Comparison of ENCODE assay signal across 8 cellular contexts in genomic region chr2:172549802-172550201, GRCh38. TPM values are rescaled to one million over a fixed set of nuclear protein-coding genes. Genes with fewer than 3 reads are reported as not detected.
DNase-seq lines count a peak whose midpoint lies in the region; FAIRE-seq and TF ChIP-seq lines count a peak whose summit lies in the region.
"Not testable (repeated sequence)": the region's sequence is repeated elsewhere in the genome, so short reads cannot be mapped to it uniquely, and the experiment has no call there.

No MANE protein-coding gene starts in this region.

- not testable (repeated sequence) for TF ChIP-seq RAD21 in H1 (IDR thresholded peaks at IDR 0.05 in 1 of 2, conservative IDR thresholded peaks at IDR 0.05 in 1 of 2; ENCODE audit: low read depth in 2 of 2, low read length in 2 of 2)

- not testable (repeated sequence) for H4K20me1 ChIP-seq in H1 (replicated peaks in 1 of 2; ENCODE audit: control insufficient read depth in 1 of 2, insufficient read depth in 2 of 2, low read length in 2 of 2)

- not testable (repeated sequence) for H4K5ac ChIP-seq in H1 (ENCODE audit: insufficient read length, low read depth, low read length)

- not testable (repeated sequence) for H2BK20ac ChIP-seq in H1 (ENCODE audit: low read length)

- not testable (repeated sequence) for H3K27me3 Mint-ChIP-seq in CD4-positive, alpha-beta memory T cell; T-helper 1 cell treated with Interleukin-12 subunit alpha and Interleukin-12 subunit beta and Interleukin-4 antibody, amounts not matched to agents 30 μg/mL and 1 μg/mL, for 36 hours (ENCODE audit: low read depth); activated naive CD8-positive, alpha-beta T cell; nephron progenitor cell (ENCODE audit: low read depth, poor library complexity)
- peaks cover 27% of the 10 kb centered on the region for H3K27me3 Mint-ChIP-seq in activated CD4-positive, alpha-beta T cell treated with anti-CD3 and anti-CD28 coated beads, Interleukin-2, amount 10 ng/mL, durations not matched to agents 7 days and 5 days

- not testable (repeated sequence) for H3K9me3 ChIP-seq in CD4-positive, alpha-beta memory T cell (ENCODE audit: control insufficient read depth in 1 of 2, low read length in 2 of 2)
- H3K9me3 ChIP-seq in HUES6 (ENCODE audit: control insufficient read depth, insufficient read depth, low read depth, low read length), result peaks cover 30% of the 10 kb centered on the region
- peaks cover 11 to 17% of the 10 kb centered on the region in 2 experiments for H3K9me3 ChIP-seq in H1 (ENCODE audit: insufficient read depth in 2 of 2, low read depth in 1 of 2, low read length in 1 of 2)
- H3K9me3 ChIP-seq in iPS-20b (ENCODE audit: insufficient read depth, low read depth, low read length), result peaks cover 27% of the 10 kb centered on the region; the same call in 1 of the 2 replicates

- H2BK12ac ChIP-seq in H1 (ENCODE audit: low read depth, low read length), result not testable (repeated sequence)

- not testable (repeated sequence) for H3K79me2 ChIP-seq in H1 (ENCODE audit: control insufficient read depth in 1 of 2, insufficient read depth in 2 of 2, low read length in 2 of 2)

- peak overlapping the region; percentile 62; the same call in 1 of the 2 replicates for H3K18ac ChIP-seq in H1 (ENCODE audit: extremely low read depth, low read length)

- not testable (repeated sequence) for H3K9me3 Mint-ChIP-seq in CD4-positive, alpha-beta memory T cell; activated naive CD8-positive, alpha-beta T cell (ENCODE audit: low read depth)
- H3K9me3 Mint-ChIP-seq in T-helper 1 cell treated with Interleukin-12 subunit alpha and Interleukin-12 subunit beta and Interleukin-4 antibody, amounts not matched to agents 30 μg/mL and 1 μg/mL, for 36 hours, result peaks cover 20% of the 10 kb centered on the region
- peaks cover 26% of the 10 kb centered on the region for H3K9me3 Mint-ChIP-seq in activated CD4-positive, alpha-beta T cell treated with anti-CD3 and anti-CD28 coated beads, Interleukin-2, amount 10 ng/mL, durations not matched to agents 7 days and 5 days
- peaks cover 43% of the 10 kb centered on the region for H3K9me3 Mint-ChIP-seq in nephron progenitor cell

- not testable (repeated sequence) for H3K56ac ChIP-seq in H1 (replicated peaks; ENCODE audit: insufficient read length, low read depth, low read length)

- H3K14ac ChIP-seq in H1 (ENCODE audit: insufficient read length), result not testable (repeated sequence)

- not testable (repeated sequence) for H2BK5ac ChIP-seq in H1 (ENCODE audit: low read depth, low read length)

- H3K23me2 ChIP-seq in H1 (ENCODE audit: low read depth, low read length), result not testable (repeated sequence)

- H2BK120ac ChIP-seq in H1 (replicated peaks; ENCODE audit: low read depth, low read length), result not testable (repeated sequence)

- not testable (repeated sequence) for H3K4ac ChIP-seq in H1 (replicated peaks; ENCODE audit: insufficient read length, low read depth, low read length)

- H3K36me3 Mint-ChIP-seq in CD4-positive, alpha-beta memory T cell; activated naive CD8-positive, alpha-beta T cell: not testable (repeated sequence)
- peaks cover 36% of the 10 kb centered on the region for H3K36me3 Mint-ChIP-seq in T-helper 1 cell treated with Interleukin-12 subunit alpha and Interleukin-12 subunit beta and Interleukin-4 antibody, amounts not matched to agents 30 μg/mL and 1 μg/mL, for 36 hours (ENCODE audit: low read depth)
- H3K36me3 Mint-ChIP-seq in activated CD4-positive, alpha-beta T cell treated with anti-CD3 and anti-CD28 coated beads, Interleukin-2, amount 10 ng/mL, durations not matched to agents 7 days and 5 days (ENCODE audit: low read depth), result peaks cover 68% of the 10 kb centered on the region
- peaks cover 50% of the 10 kb centered on the region for H3K36me3 Mint-ChIP-seq in nephron progenitor cell (ENCODE audit: low read depth)

- TF ChIP-seq CTCF in H1 (IDR thresholded peaks at IDR 0.05; ENCODE audit: control extremely low read depth in 1 of 3, insufficient read depth in 1 of 3, low read depth in 1 of 3, low read length in 3 of 3); nephron progenitor cell (IDR thresholded peaks at IDR 0.05): not testable (repeated sequence)

- H3K9ac ChIP-seq in HUES6 (ENCODE audit: low read length), result peak overlapping the region; percentile 88
- not testable (repeated sequence) for H3K9ac ChIP-seq in H1 (replicated peaks in 1 of 4; ENCODE audit: extremely low read depth in 1 of 4, low read depth in 3 of 4, low read length in 3 of 4)
- peak overlapping the region; percentile 14; the same call in 1 of the 2 replicates for H3K9ac ChIP-seq in iPS-20b (ENCODE audit: low read depth, low read length)

- H3K79me1 ChIP-seq in H1 (ENCODE audit: low read depth, low read length), result not testable (repeated sequence)

- H4K8ac ChIP-seq in H1 (ENCODE audit: extremely low read depth, insufficient read depth, low read length), result not testable (repeated sequence)

- TF ChIP-seq EP300 in H1 (IDR thresholded peaks at IDR 0.05; ENCODE audit: borderline replicate concordance in 1 of 2, low read depth in 2 of 2, low read length in 2 of 2), result not testable (repeated sequence)

- H3K4me3 ChIP-seq in CD4-positive, alpha-beta memory T cell (ENCODE audit: low read length in 2 of 2); HUES6 (ENCODE audit: low read depth, low read length); H1 (ENCODE audit: extremely low read depth in 1 of 4, insufficient read depth in 2 of 4, low read depth in 3 of 4, low read length in 4 of 4); iPS-20b (ENCODE audit: low read length): not testable (repeated sequence)

- intact Hi-C loops in CD4-positive, alpha-beta memory T cell (cut with micrococcal nuclease), result loop anchor here (10.0 kb wide), 2 partner anchors 375 to 1115 kb away; partner anchors contain the start of genes DCAF17 and METTL8

- H3K36me3 ChIP-seq in CD4-positive, alpha-beta memory T cell (ENCODE audit: insufficient read depth, low read length); HUES6 (ENCODE audit: control insufficient read depth, insufficient read depth, low read length); H1 (ENCODE audit: control insufficient read depth in 2 of 4, insufficient read depth in 4 of 4, low read length in 3 of 4); iPS-20b (ENCODE audit: insufficient read depth, low read depth, low read length): not testable (repeated sequence)

- TF ChIP-seq POLR2A in H1 (IDR thresholded peaks at IDR 0.05; ENCODE audit: control extremely low read depth in 1 of 2, low read depth in 2 of 2, low read length in 2 of 2), result not testable (repeated sequence)

- H3K27me3 ChIP-seq in CD4-positive, alpha-beta memory T cell (ENCODE audit: insufficient read depth, low read length); HUES6 (ENCODE audit: control insufficient read depth, insufficient read depth, low read length); H1 (replicated peaks in 1 of 4; ENCODE audit: control insufficient read depth in 3 of 4, extremely low read depth in 1 of 4, insufficient read depth in 3 of 4, low read length in 3 of 4); iPS-20b (ENCODE audit: insufficient read depth, low read length): not testable (repeated sequence)

- peak overlapping the region in 4 of 8 donors; percentile 40 to 69 (median 48) for H3K4me3 Mint-ChIP-seq in CD4-positive, alpha-beta memory T cell
- peak overlapping the region; percentile 25 for H3K4me3 Mint-ChIP-seq in T-helper 1 cell treated with Interleukin-12 subunit alpha and Interleukin-12 subunit beta and Interleukin-4 antibody, amounts not matched to agents 30 μg/mL and 1 μg/mL, for 36 hours
- H3K4me3 Mint-ChIP-seq in activated CD4-positive, alpha-beta T cell treated with anti-CD3 and anti-CD28 coated beads, Interleukin-2, amount 10 ng/mL, durations not matched to agents 7 days and 5 days, result peak overlapping the region; percentile 20
- H3K4me3 Mint-ChIP-seq in activated naive CD8-positive, alpha-beta T cell, result peak overlapping the region; percentile 33
- not testable (repeated sequence) for H3K4me3 Mint-ChIP-seq in nephron progenitor cell

- not testable (repeated sequence) for H3K27ac Mint-ChIP-seq in CD4-positive, alpha-beta memory T cell; T-helper 1 cell treated with Interleukin-12 subunit alpha and Interleukin-12 subunit beta and Interleukin-4 antibody, amounts not matched to agents 30 μg/mL and 1 μg/mL, for 36 hours; activated CD4-positive, alpha-beta T cell treated with anti-CD3 and anti-CD28 coated beads, Interleukin-2, amount 10 ng/mL, durations not matched to agents 7 days and 5 days; activated naive CD8-positive, alpha-beta T cell
- peak overlapping the region; percentile 60 for H3K27ac Mint-ChIP-seq in nephron progenitor cell

- not testable (repeated sequence) for H2AFZ ChIP-seq in H1 (ENCODE audit: low read length)

- CTCF ChIA-PET in CD4-positive, alpha-beta memory T cell (lab: Charles Lee; ENCODE audit: partially characterized antibody); activated CD4-positive, alpha-beta T cell treated with anti-CD3 and anti-CD28 coated beads, Interleukin-2, amount 10 ng/mL, durations not matched to agents 7 days and 5 days (lab: Charles Lee): not testable (repeated sequence)
- CTCF ChIA-PET in H1 (lab: Charles Lee; ENCODE audit: partially characterized antibody), result interaction anchor here (1.0 kb wide), 1 partner anchor 64 kb away, joined by 4 read pairs; no protein-coding TSS in a partner anchor

- WGBS in H1 (ENCODE audit: extremely low coverage in 1 of 2, insufficient coverage in 1 of 2, insufficient read length in 1 of 2, insufficient replicate concordance in 2 of 2, low coverage in 1 of 2, low lambda C conversion rate in 2 of 2, missing lambda C conversion rate in 1 of 2), 2 experiments, result 26% methylated on average over 1 of the region's 1 CpG; no CpG with 5 or more reads in 1 of the 2 experiments

- H2BK15ac ChIP-seq in H1 (ENCODE audit: low read length), result not testable (repeated sequence)

- DNase-seq in CD4-positive, alpha-beta memory T cell, result peak in 4 of 5 donors; percentile 42 to 59 (median 44)
- DNase-seq in activated CD4-positive, alpha-beta T cell treated with anti-CD3 and anti-CD28 coated beads, Interleukin-2, amount 10 ng/mL, durations not matched to agents 7 days and 5 days, result peak; percentile 51
- not testable (repeated sequence) for DNase-seq in H1 (ENCODE audit: low read depth in 1 of 2, low spot score in 2 of 2); nephron progenitor cell

- H2AK5ac ChIP-seq in H1 (ENCODE audit: low read depth, low read length), result not testable (repeated sequence)

- H3K27ac ChIP-seq in CD4-positive, alpha-beta memory T cell (ENCODE audit: low read depth, low read length); H1 (ENCODE audit: low read depth, low read length): not testable (repeated sequence)
- H3K27ac ChIP-seq in HUES6 (ENCODE audit: low read depth, low read length), result peak overlapping the region; percentile 86
- H3K27ac ChIP-seq in iPS-20b (ENCODE audit: low read length), result peak overlapping the region; percentile 40

- not testable (repeated sequence) for H3K4me2 ChIP-seq in H1 (ENCODE audit: insufficient read depth in 1 of 2, low read depth in 2 of 2, low read length in 2 of 2)

- peaks cover 21 to 36% (median 32%) of the 10 kb centered on the region in 4 donors for H3K4me1 Mint-ChIP-seq in CD4-positive, alpha-beta memory T cell
- peaks cover 43% of the 10 kb centered on the region for H3K4me1 Mint-ChIP-seq in T-helper 1 cell treated with Interleukin-12 subunit alpha and Interleukin-12 subunit beta and Interleukin-4 antibody, amounts not matched to agents 30 μg/mL and 1 μg/mL, for 36 hours (ENCODE audit: low read depth)
- H3K4me1 Mint-ChIP-seq in activated CD4-positive, alpha-beta T cell treated with anti-CD3 and anti-CD28 coated beads, Interleukin-2, amount 10 ng/mL, durations not matched to agents 7 days and 5 days, result peaks cover 44% of the 10 kb centered on the region
- peaks cover 44% of the 10 kb centered on the region for H3K4me1 Mint-ChIP-seq in activated naive CD8-positive, alpha-beta T cell (ENCODE audit: low read depth)
- H3K4me1 Mint-ChIP-seq in nephron progenitor cell, result peaks cover 36% of the 10 kb centered on the region

- POLR2A ChIA-PET in CD4-positive, alpha-beta memory T cell (lab: Charles Lee; ENCODE audit: partially characterized antibody); activated CD4-positive, alpha-beta T cell treated with anti-CD3 and anti-CD28 coated beads, Interleukin-2, amount 10 ng/mL, durations not matched to agents 7 days and 5 days (lab: Charles Lee): not testable (repeated sequence)
- POLR2A ChIA-PET in H1 (lab: Charles Lee; ENCODE audit: partially characterized antibody), result interaction anchor here (1.1 kb wide), 1 partner anchor 10 kb away, joined by 3 read pairs; no protein-coding TSS in a partner anchor

- FAIRE-seq in H1 (lab: Jason Lieb, UNC), result not testable (repeated sequence)

- H3K4me1 ChIP-seq in CD4-positive, alpha-beta memory T cell (ENCODE audit: insufficient read depth, low read length), result peaks cover 22% of the 10 kb centered on the region
- H3K4me1 ChIP-seq in HUES6 (ENCODE audit: control insufficient read depth, insufficient read depth, low read length), result peaks cover 61% of the 10 kb centered on the region
- H3K4me1 ChIP-seq in H1 (replicated peaks in 1 of 4; ENCODE audit: control insufficient read depth in 3 of 4, insufficient read depth in 4 of 4, low read length in 3 of 4), result peaks cover 2 to 20% (median 18%) of the 10 kb centered on the region in 4 experiments; a peak in 6 of 7 replicates
- peaks cover 49% of the 10 kb centered on the region for H3K4me1 ChIP-seq in iPS-20b (ENCODE audit: insufficient read depth, low read length)

- H4K91ac ChIP-seq in H1 (replicated peaks; ENCODE audit: insufficient read length, low read length), result not testable (repeated sequence)

- H3K23ac ChIP-seq in H1 (ENCODE audit: insufficient read length), result not testable (repeated sequence)

RNA-seq across cellular contexts. Expression of gene PDK1, which starts 6.1 kb away (rescaled TPM):
- 10 to 100 TPM; 34.2 to 36.8 TPM for total RNA-seq in CD4-positive, alpha-beta memory T cell
- polyA plus RNA-seq in CD4-positive, alpha-beta memory T cell, result 10 to 100 TPM; 12.9 to 19.3 TPM
- total RNA-seq in activated CD4-positive, alpha-beta T cell treated with anti-CD3 and anti-CD28 coated beads, Interleukin-2, amount 10 ng/mL, durations not matched to agents 7 days and 5 days, result 10 to 100 TPM; 36.1 to 49.1 TPM
- total RNA-seq in H1 (2021; fragmentation: NEBNext Ultra II Directional; extraction: Animal tissue kit (Norgen Biotek cat#: 25700)), result 18.2 and 18.7 TPM in 2 replicates
- 10.7 and 21.9 TPM in 2 replicates for polyA plus RNA-seq in H1 (2011; rRNA removed)
- polyA plus RNA-seq in H1 (2011; cell fraction: cytosol; rRNA removed), result 18.3 TPM
- polyA plus RNA-seq in H1 (2011; cell fraction: nucleus; rRNA removed), result 26.8 TPM
- polyA plus RNA-seq in H1 (2012, experiment 1 of 2), result 18.4 to 29.1 TPM (median 22.2 TPM) in 4 replicates
- polyA plus RNA-seq in H1 (2012, experiment 2 of 2), result 1.9 TPM
- polyA plus RNA-seq in H1 (2013, experiment 1 of 2), result 14.6 TPM
- 13.6 TPM for polyA plus RNA-seq in H1 (2013, experiment 2 of 2)
- 61.6 and 153 TPM in 2 replicates for polyA minus RNA-seq in H1 (2011; rRNA and poly(A)+ RNA removed)
- polyA minus RNA-seq in H1 (2011; cell fraction: cytosol; rRNA and poly(A)+ RNA removed), result 30.0 TPM
- 51.6 TPM for polyA minus RNA-seq in H1 (2011; cell fraction: nucleus; rRNA and poly(A)+ RNA removed)
